In genomic region chr2:230737791-230738226, GRCh38 we compare ENCODE assay signal across 10 cellular contexts. TPM values are rescaled to one million over a fixed set of nuclear protein-coding genes. Genes with fewer than 3 reads are reported as not detected.
DNase-seq lines count a peak whose midpoint lies in the region; ATAC-seq, FAIRE-seq and TF ChIP-seq lines count a peak whose summit lies in the region.
"Had no signal": no experiment of that assay in that cellular context is flagged by ENCODE, and none has a peak within 500 bp of the region (broad histone marks: within the 10 kb centered on the region; RNA-seq: fewer than 3 reads in every experiment).

No MANE protein-coding gene starts in this region.

- no peak overlapping the region for H2AFZ ChIP-seq in OCI-LY7 (ENCODE audit: low read length)

- no peaks in the 10 kb centered on the region for H3K9me2 ChIP-seq in OCI-LY7 (ENCODE audit: insufficient read depth, low read length)

- H3K36me3 ChIP-seq in OCI-LY7 (ENCODE audit: insufficient read depth, low read length) (peaks cover 20% of the 10 kb centered on the region), esophagus muscularis mucosa (peaks cover 0 to 6% (median 0%) of the 10 kb centered on the region in 4 donors)

- WGBS in esophagus muscularis mucosa = 41% methylated on average over 6 of the region's 6 CpGs

- DNase-seq in DMS53 (lab: John Stamatoyannopoulos, UW) (peak; percentile 57), OCI-LY7 (ENCODE audit: low spot score) (no peak), esophagus muscularis mucosa (ENCODE audit: extremely low spot score) (no peak), osteocyte (ENCODE audit: extremely low spot score, unreplicated experiment) (no peak), GM12892 (ENCODE audit: insufficient read length) (no peak), dorsolateral prefrontal cortex (no peak)
- DNase-seq: NCI-H187 treated with DMSO at 0.1 percent for 48 hours had no signal

- peaks cover 39% of the 10 kb centered on the region for H3K4me1 Mint-ChIP-seq in osteocyte (ENCODE audit: unreplicated experiment)

- 0 out of 2 replicates have a peak, but pooled peaks cover 8% of the 10 kb centered on the region for H4K20me1 ChIP-seq in OCI-LY7 (ENCODE audit: insufficient read depth, low read length)

- CTCF ChIA-PET in OCI-LY7 (lab: Charles Lee; ENCODE audit: unreplicated experiment) = no interaction called here

- H3K9me3 Mint-ChIP-seq in osteocyte (ENCODE audit: unreplicated experiment) = no peaks in the 10 kb centered on the region

- H3K4me3 Mint-ChIP-seq in osteocyte (ENCODE audit: unreplicated experiment) = no peak overlapping the region

- no peak for TF ChIP-seq EP300 in esophagus muscularis mucosa (IDR thresholded peaks at IDR 0.05)

- BruUV-seq in OCI-LY7 (replicated peaks; lab: Mats Ljungman, UMichigan) = no TSS peak

- POLR2A ChIA-PET in OCI-LY7 (lab: Charles Lee) = interaction anchor here (0.9 to 4.2 kb wide), 2 partner anchors 23 to 35 kb away, joined by 5 to 12 read pairs; no protein-coding TSS in a partner anchor

- H3K27ac ChIP-seq in OCI-LY7 (ENCODE audit: low read depth, low read length, poor library complexity, severe bottlenecking) (peak overlapping the region; percentile 20), esophagus muscularis mucosa (replicated peaks in 1 of 4) (peak overlapping the region; percentile 31 to 59 (median 46)), dorsolateral prefrontal cortex (no peak overlapping the region)

- H3K9me3 ChIP-seq in OCI-LY7 (ENCODE audit: low read length) (no peaks in the 10 kb centered on the region), esophagus muscularis mucosa (no peaks in the 10 kb centered on the region)

- H3K4me3 ChIP-seq in OCI-LY7 (ENCODE audit: low read depth, low read length, poor library complexity, severe bottlenecking) = peak overlapping the region; percentile 33
- H3K4me3 ChIP-seq in esophagus muscularis mucosa = peak overlapping the region in 1 of 4 donors; percentile 0
- H3K4me3 ChIP-seq in dorsolateral prefrontal cortex = no peak overlapping the region

- ATAC-seq in GM21423 (IDR thresholded peaks at IDR 0.05; ENCODE audit: unreplicated experiment) = no peak
- ATAC-seq in GM21825 (IDR thresholded peaks at IDR 0.05; ENCODE audit: unreplicated experiment) = no peak

- FAIRE-seq in GM12892 (lab: Jason Lieb, UNC) = no peak
- FAIRE-seq: G401.6 had no signal

- peaks cover 2% of the 10 kb centered on the region for H3K36me3 Mint-ChIP-seq in osteocyte (ENCODE audit: unreplicated experiment)

- peak overlapping the region; percentile 75 for H3K4me2 ChIP-seq in OCI-LY7 (ENCODE audit: low read length)

- intact Hi-C loops in OCI-LY7 (cut with micrococcal nuclease; ENCODE audit: unreplicated experiment) (no loop called here), esophagus muscularis mucosa (cut with DNase I) (no loop called here), dorsolateral prefrontal cortex (cut with DNase I) (no loop called here)

- no peaks in the 10 kb centered on the region for H3K27me3 Mint-ChIP-seq in osteocyte (ENCODE audit: unreplicated experiment)

- H3K27me3 ChIP-seq in esophagus muscularis mucosa (no peaks in the 10 kb centered on the region), dorsolateral prefrontal cortex (no peaks in the 10 kb centered on the region)

- TF ChIP-seq CTCF in OCI-LY7 (conservative IDR thresholded peaks at IDR 0.05; ENCODE audit: low read length) = no peak
- no peak for TF ChIP-seq CTCF in esophagus muscularis mucosa (IDR thresholded peaks at IDR 0.05)
- no peak for TF ChIP-seq CTCF in osteocyte (IDR thresholded peaks at IDR 0.05)
- TF ChIP-seq CTCF in dorsolateral prefrontal cortex (IDR thresholded peaks at IDR 0.05 in 54 of 56, conservative IDR thresholded peaks at IDR 0.05 in 2 of 56; ENCODE audit: low read depth in 1 of 56, partially characterized antibody in 56 of 56) = no peak

- peaks cover 73% of the 10 kb centered on the region for H3K79me2 ChIP-seq in OCI-LY7 (ENCODE audit: insufficient read depth, low read depth, low read length)

- H3K27ac Mint-ChIP-seq in osteocyte (ENCODE audit: unreplicated experiment) = peak overlapping the region; percentile 70

- H3K4me1 ChIP-seq in OCI-LY7 (ENCODE audit: insufficient read depth, low read length, poor library complexity, severe bottlenecking) (peaks cover 42% of the 10 kb centered on the region), esophagus muscularis mucosa (peaks cover 40 to 68% (median 63%) of the 10 kb centered on the region in 4 donors)

- TF ChIP-seq POLR2A in esophagus muscularis mucosa (IDR thresholded peaks at IDR 0.05; ENCODE audit: low read depth) = no peak
- no peak for TF ChIP-seq POLR2A in GM12892 (IDR thresholded peaks at IDR 0.05; ENCODE audit: low read depth, low read length)

RNA-seq across cellular contexts. Expression of gene CAB39, which starts 25.2 kb away (rescaled TPM):
- 31.5 and 39.3 TPM in 2 replicates for total RNA-seq in OCI-LY7 (2014; rRNA removed; shearing (Covaris generic))
- total RNA-seq in OCI-LY7 (2022) (53.4 and 53.8 TPM in 2 replicates), esophagus muscularis mucosa (100 to 1,000 TPM in 1 of 4 donors, 10 to 100 TPM in 3; 73.6 to 105 (median 83.9) TPM), osteocyte (40.8 and 43.2 TPM in 2 replicates), dorsolateral prefrontal cortex (100 to 1,000 TPM in 92 of 120 experiments, 10 to 100 TPM in 28; 57.4 to 149 (median 113) TPM)
- 68.8 TPM for polyA plus RNA-seq in GM12892 (2012; ENCODE audit: missing spikeins)

Comparison
In these comparisons a context has a peak if more than half of its experiments do, and no peak if none do; other contexts are left out.
1. H3K27ac ChIP-seq: peak in OCI-LY7 (single experiment) and esophagus muscularis mucosa (4 of 4); none in dorsolateral prefrontal cortex (0 of 59).